ENCODE assay signal across 27 cellular contexts in genomic region chr5:15618938-15619337, GRCh38.
A peak's percentile ranks its signal among the peaks of the same experiment; 100 is the strongest.
DNase-seq lines count a peak whose midpoint lies in the region; ATAC-seq, FAIRE-seq and TF ChIP-seq lines count a peak whose summit lies in the region.
"Had no signal": no experiment of that assay in that cellular context is flagged by ENCODE, and none has a peak within 500 bp of the region (broad histone marks: within the 10 kb centered on the region; RNA-seq: fewer than 3 reads in every experiment).

No MANE protein-coding gene starts in this region.

- H3K27ac Mint-ChIP-seq in endothelial cell (ENCODE audit: unreplicated experiment), result no peak overlapping the region
- H3K27ac Mint-ChIP-seq in activated naive CD8-positive, alpha-beta T cell treated with anti-CD3 and anti-CD28 coated beads, Interleukin-2, amount 50 U/mL, for 24 hours, result no peak overlapping the region
- H3K27ac Mint-ChIP-seq: CD14-positive monocyte; CD4-positive, alpha-beta memory T cell; CD4-positive, CD25-positive, alpha-beta regulatory T cell; CD8-positive, alpha-beta memory T cell had no signal

- peaks cover 25% of the 10 kb centered on the region for H3K4me1 Mint-ChIP-seq in endothelial cell (ENCODE audit: unreplicated experiment)
- H3K4me1 Mint-ChIP-seq in activated naive CD8-positive, alpha-beta T cell treated with anti-CD3 and anti-CD28 coated beads, Interleukin-2, amount 50 U/mL, for 24 hours, result no peaks in the 10 kb centered on the region
- H3K4me1 Mint-ChIP-seq: CD14-positive monocyte; CD4-positive, alpha-beta memory T cell; CD4-positive, CD25-positive, alpha-beta regulatory T cell; CD8-positive, alpha-beta memory T cell had no signal

- ATAC-seq in K562, result no peak
- ATAC-seq in activated naive CD8-positive, alpha-beta T cell treated with anti-CD3 and anti-CD28 coated beads, Interleukin-2, amount 50 U/mL, for 24 hours, result no peak
- ATAC-seq: GM12878 had no signal

- H3K79me2 ChIP-seq in K562 (ENCODE audit: control insufficient read depth, insufficient read depth, low read length) (no peaks in the 10 kb centered on the region), mesendoderm (ENCODE audit: control insufficient read depth, insufficient read depth, low read length) (no peaks in the 10 kb centered on the region)

- H2BK15ac ChIP-seq in mesendoderm (replicated peaks; ENCODE audit: low read depth), result no peak overlapping the region

- H3K4me2 ChIP-seq in K562 (ENCODE audit: insufficient read depth, low read length), result no peak overlapping the region
- H3K4me2 ChIP-seq in mesendoderm (ENCODE audit: low read length), result no peak overlapping the region
- H3K4me2 ChIP-seq: BLaER1 had no signal

- H3K4me1 ChIP-seq in K562 (replicated peaks in 1 of 2; ENCODE audit: control insufficient read depth in 2 of 2, insufficient read depth in 2 of 2, low read length in 2 of 2) (no peaks in the 10 kb centered on the region), mesendoderm (ENCODE audit: control insufficient read depth, low read depth, low read length) (peaks cover 9% of the 10 kb centered on the region), transverse colon (no peaks in the 10 kb centered on the region)
- H3K4me1 ChIP-seq: BE2C, BLaER1 had no signal

- TF ChIP-seq POLR2A in K562 (conservative IDR thresholded peaks at IDR 0.05), result no peak
- TF ChIP-seq POLR2A in transverse colon (IDR thresholded peaks at IDR 0.05), result no peak

- no TSS peak for BruUV-seq in K562 (replicated peaks; lab: Mats Ljungman, UMichigan)

- CTCF ChIA-PET in K562 (lab: Yijun Ruan, JAX; ENCODE audit: low intra/inter-chr PET ratio), result no interaction called here

- no peak for TF ChIP-seq RAD21 in K562 (CRISPR knock-in tag; conservative IDR thresholded peaks at IDR 0.05 in 1 of 2, IDR thresholded peaks at IDR 0.05 in 1 of 2)

- H2AK5ac ChIP-seq in mesendoderm (ENCODE audit: low read length), result no peak overlapping the region

- no peaks in the 10 kb centered on the region for H4K20me1 ChIP-seq in K562 (replicated peaks; ENCODE audit: control insufficient read depth, insufficient read depth, low read length)
- H4K20me1 ChIP-seq: BLaER1 had no signal

- H3K9ac ChIP-seq in K562 (ENCODE audit: insufficient read depth in 1 of 2, low read depth in 2 of 2, low read length in 2 of 2), result no peak overlapping the region
- H3K9ac ChIP-seq in mesendoderm (ENCODE audit: low read length), result no peak overlapping the region
- H3K9ac ChIP-seq: BLaER1 had no signal

- 7% methylated on average over 10 of the region's 10 CpGs for WGBS in K562 (ENCODE audit: insufficient coverage, low coverage, missing lambda C conversion rate)
- WGBS in mesendoderm (ENCODE audit: extremely low coverage, insufficient coverage, low lambda C conversion rate), result no CpG with 5 or more reads among the region's 10 CpGs
- 92 to 93% methylated on average over 5 to 10 of the region's 10 CpGs for WGBS in transverse colon (ENCODE audit: low coverage in 1 of 2), 2 donors

- H3K27me3 ChIP-seq in K562 (ENCODE audit: control insufficient read depth in 2 of 2, insufficient read depth in 2 of 2, low read length in 2 of 2), result no peaks in the 10 kb centered on the region
- H3K27me3 ChIP-seq in mesendoderm (ENCODE audit: insufficient read depth, low read length, poor library complexity), result no peaks in the 10 kb centered on the region
- no peaks in the 10 kb centered on the region for H3K27me3 ChIP-seq in transverse colon
- H3K27me3 ChIP-seq: BE2C, BLaER1 had no signal

- no peak overlapping the region for H3K27ac ChIP-seq in K562 (ENCODE audit: extremely low read depth, low read depth, low read length)
- no peak overlapping the region for H3K27ac ChIP-seq in mesendoderm (ENCODE audit: low read depth, low read length)
- H3K27ac ChIP-seq in transverse colon, result no peak overlapping the region
- H3K27ac ChIP-seq: BLaER1 had no signal

- peak overlapping the region; percentile 4 for H3K18ac ChIP-seq in mesendoderm (ENCODE audit: low read length)

- intact Hi-C loops in K562 (cut with micrococcal nuclease) (no loop called here), transverse colon (cut with DNase I; ENCODE audit: low total_unique reads) (no loop called here)

- no peaks in the 10 kb centered on the region for H3K9me3 Mint-ChIP-seq in endothelial cell (ENCODE audit: unreplicated experiment)
- H3K9me3 Mint-ChIP-seq in activated naive CD8-positive, alpha-beta T cell treated with anti-CD3 and anti-CD28 coated beads, Interleukin-2, amount 50 U/mL, for 24 hours, result peaks cover 5% of the 10 kb centered on the region

- no peak overlapping the region for H3K4me3 Mint-ChIP-seq in endothelial cell (ENCODE audit: unreplicated experiment)
- no peak overlapping the region for H3K4me3 Mint-ChIP-seq in activated naive CD8-positive, alpha-beta T cell treated with anti-CD3 and anti-CD28 coated beads, Interleukin-2, amount 50 U/mL, for 24 hours
- H3K4me3 Mint-ChIP-seq: CD14-positive monocyte; CD4-positive, alpha-beta memory T cell; CD4-positive, CD25-positive, alpha-beta regulatory T cell; CD8-positive, alpha-beta memory T cell had no signal

- no peak for TF ChIP-seq CTCF in K562 (IDR thresholded peaks at IDR 0.05 in 2 of 3, conservative IDR thresholded peaks at IDR 0.05 in 1 of 3; ENCODE audit: insufficient read depth in 2 of 3, low read depth in 1 of 3, low read length in 3 of 3)
- TF ChIP-seq CTCF in endothelial cell (IDR thresholded peaks at IDR 0.05; ENCODE audit: unreplicated experiment), result no peak
- TF ChIP-seq CTCF in transverse colon (IDR thresholded peaks at IDR 0.05), result no peak

- H4K8ac ChIP-seq in mesendoderm (ENCODE audit: low read depth, low read length), result no peak overlapping the region

- no peak overlapping the region for H2BK120ac ChIP-seq in mesendoderm (ENCODE audit: low read depth, low read length)

- H2BK5ac ChIP-seq in mesendoderm (ENCODE audit: low read length), result no peak overlapping the region

- POLR2A ChIA-PET in K562 (lab: Yijun Ruan, JAX), result no interaction called here

- TF ChIP-seq EP300 in K562 (IDR thresholded peaks at IDR 0.05; ENCODE audit: low read length), result no peak
- TF ChIP-seq EP300 in transverse colon (IDR thresholded peaks at IDR 0.05; ENCODE audit: low read depth), result no peak

- H3K36me3 Mint-ChIP-seq in endothelial cell (ENCODE audit: low read depth, unreplicated experiment), result peaks cover 18% of the 10 kb centered on the region
- H3K36me3 Mint-ChIP-seq in activated naive CD8-positive, alpha-beta T cell treated with anti-CD3 and anti-CD28 coated beads, Interleukin-2, amount 50 U/mL, for 24 hours (ENCODE audit: low read depth), result no peaks in the 10 kb centered on the region
- H3K36me3 Mint-ChIP-seq: CD14-positive monocyte; CD4-positive, alpha-beta memory T cell; CD4-positive, CD25-positive, alpha-beta regulatory T cell; CD8-positive, alpha-beta memory T cell had no signal

- H3K4me3 ChIP-seq in K562 (no peak overlapping the region), mesendoderm (ENCODE audit: low read length) (no peak overlapping the region), transverse colon (no peak overlapping the region)
- H3K4me3 ChIP-seq: BLaER1, GM12878 had no signal

- in situ Hi-C loops in K562 (cut with MboI), result no loop called here
- in situ Hi-C loops in transverse colon (cut with MboI; ENCODE audit: low pct_ligation_motif_present in 1 of 4, low pct_unique_long_range_greater_than_20kb in 1 of 4, low sequenced_read_pairs in 3 of 4), result no loop called here

- FAIRE-seq in HTR-8/SVneo (lab: Jason Lieb, UNC) (peak; percentile 28), K562 (lab: Jason Lieb, UNC) (no peak)
- FAIRE-seq: A204.1, GM12878, GM12892, GM18507 had no signal

- H3K9me3 ChIP-seq in K562 (replicated peaks; ENCODE audit: control insufficient read depth, insufficient read depth, low read depth, low read length), result no peaks in the 10 kb centered on the region; the same call in 1 of the 2 replicates
- no peaks in the 10 kb centered on the region for H3K9me3 ChIP-seq in transverse colon
- H3K9me3 ChIP-seq: BE2C, BLaER1 had no signal

- no peak overlapping the region for H4K5ac ChIP-seq in mesendoderm (ENCODE audit: low read length)

- H3K56ac ChIP-seq in mesendoderm (ENCODE audit: low read length), result no peak overlapping the region

- no peak overlapping the region for H3K4ac ChIP-seq in mesendoderm (ENCODE audit: low read depth, low read length)

- H3K36me3 ChIP-seq in K562 (ENCODE audit: control insufficient read depth, insufficient read depth, low read length), result no peaks in the 10 kb centered on the region
- no peaks in the 10 kb centered on the region for H3K36me3 ChIP-seq in mesendoderm (ENCODE audit: control insufficient read depth, insufficient read depth, low read length)
- no peaks in the 10 kb centered on the region for H3K36me3 ChIP-seq in transverse colon
- H3K36me3 ChIP-seq: BE2C, BLaER1 had no signal

- no peak overlapping the region for H3K23ac ChIP-seq in mesendoderm (ENCODE audit: low read length)

- no peak overlapping the region for H2AFZ ChIP-seq in K562 (ENCODE audit: low read depth, low read length)

- H3K27me3 Mint-ChIP-seq in endothelial cell (ENCODE audit: unreplicated experiment), result peaks cover 6% of the 10 kb centered on the region
- H3K27me3 Mint-ChIP-seq in activated naive CD8-positive, alpha-beta T cell treated with anti-CD3 and anti-CD28 coated beads, Interleukin-2, amount 50 U/mL, for 24 hours, result no peaks in the 10 kb centered on the region
- H3K27me3 Mint-ChIP-seq: CD4-positive, alpha-beta memory T cell; CD8-positive, alpha-beta memory T cell had no signal

- DNase-seq in HTR-8/SVneo (ENCODE audit: insufficient read length, low spot score) (no peak), K562 (ENCODE audit: extremely low read depth in 1 of 4, low spot score in 3 of 4) (no peak), mesendoderm (no peak), endothelial cell (ENCODE audit: low spot score) (no peak), transverse colon (no peak)
- no peak for DNase-seq in activated naive CD8-positive, alpha-beta T cell treated with anti-CD3 and anti-CD28 coated beads, Interleukin-2, amount 50 U/mL, for 24 hours
- DNase-seq: 8988T; ACHN; BE2C; C1 segment of cervical spinal cord; CD4-positive, alpha-beta memory T cell; CD4-positive, CD25-positive, alpha-beta regulatory T cell; CD8-positive, alpha-beta memory T cell; COR-L47; DMS 273 treated with DMSO at 0.1 percent for 48 hours; DMS153; DMS53; DMS79; DND-41; EL; GDM1 had no signal

- H3K79me1 ChIP-seq in mesendoderm (ENCODE audit: low read length), result no peaks in the 10 kb centered on the region

- H3K9me1 ChIP-seq in K562 (ENCODE audit: control insufficient read depth, insufficient read depth, low read length), result no peaks in the 10 kb centered on the region

TF ChIP-seq in K562, 482 proteins besides CTCF, POLR2A, EP300 and RAD21 (continues in another document):
- TF ChIP-seq SNAPC5 (CRISPR knock-in tag; IDR thresholded peaks at IDR 0.05), result no peak
- no peak for TF ChIP-seq PURB (CRISPR knock-in tag; IDR thresholded peaks at IDR 0.05; ENCODE audit: low read depth)
- TF ChIP-seq NRF1 (conservative IDR thresholded peaks at IDR 0.05 in 1 of 2, IDR thresholded peaks at IDR 0.05 in 1 of 2), result peak; percentile 67 to 73
- no peak for TF ChIP-seq NCOA4 (IDR thresholded peaks at IDR 0.05; ENCODE audit: partially characterized antibody)
- peak; percentile 51 for TF ChIP-seq GABPA (tag; conservative IDR thresholded peaks at IDR 0.05; ENCODE audit: low read depth)
- TF ChIP-seq POLR2G (IDR thresholded peaks at IDR 0.05; ENCODE audit: low read depth, low read length), result no peak
- TF ChIP-seq CBX2 (IDR thresholded peaks at IDR 0.05; ENCODE audit: insufficient read depth, low read length, poor library complexity, severe bottlenecking), result no peak
